ENCODE assay signal across 1 cellular context in genomic region chr17:19507673-19508326, GRCh38.
TF ChIP-seq lines count a peak whose summit lies in the region.

No MANE protein-coding gene starts in this region.

TF ChIP-seq in HepG2, 621 proteins besides CTCF, POLR2A, EP300 and RAD21 (continued from another document and continues in another):
- 0 out of 2 replicates have a peak, but pooled peaks have one; percentile 13 for TF ChIP-seq RERE (CRISPR knock-in tag; IDR thresholded peaks at IDR 0.05; ENCODE audit: low read depth)
- TF ChIP-seq TARDBP (CRISPR knock-in tag; IDR thresholded peaks at IDR 0.05): peak; percentile 49; the same call in 1 of the 2 replicates
- no peak for TF ChIP-seq SRSF4 (IDR thresholded peaks at IDR 0.05; ENCODE audit: low read depth, low read length, poor library complexity, severe bottlenecking)
- 0 out of 2 replicates have a peak, but pooled peaks have one; percentile 29 for TF ChIP-seq ZMYM2 (CRISPR knock-in tag; IDR thresholded peaks at IDR 0.05)
- TF ChIP-seq ZIK1 (CRISPR knock-in tag; IDR thresholded peaks at IDR 0.05; ENCODE audit: borderline replicate concordance, low read depth): no peak
- TF ChIP-seq BRF2 (CRISPR knock-in tag; IDR thresholded peaks at IDR 0.05): no peak
- TF ChIP-seq KLF9 (CRISPR knock-in tag; IDR thresholded peaks at IDR 0.05; ENCODE audit: low read depth): no peak
- no peak for TF ChIP-seq ZSCAN9 (CRISPR knock-in tag; IDR thresholded peaks at IDR 0.05; ENCODE audit: borderline replicate concordance)
- TF ChIP-seq MAFK (conservative IDR thresholded peaks at IDR 0.05 in 1 of 2, IDR thresholded peaks at IDR 0.05 in 1 of 2; ENCODE audit: low read length in 2 of 2): peak in 1 of 2 experiments; percentile 42; a peak in 1 of 4 replicates
- no peak for TF ChIP-seq ZNF235 (CRISPR knock-in tag; IDR thresholded peaks at IDR 0.05; ENCODE audit: borderline replicate concordance)
- peak; percentile 67; the same call in 1 of the 2 replicates for TF ChIP-seq ISL2 (CRISPR knock-in tag; IDR thresholded peaks at IDR 0.05)
- TF ChIP-seq E2F2 (CRISPR knock-in tag; IDR thresholded peaks at IDR 0.05; ENCODE audit: borderline replicate concordance): no peak
- TF ChIP-seq MLXIP (CRISPR knock-in tag; IDR thresholded peaks at IDR 0.05; ENCODE audit: borderline replicate concordance): no peak
- TF ChIP-seq ZSCAN22 (CRISPR knock-in tag; IDR thresholded peaks at IDR 0.05): no peak
- TF ChIP-seq ELK4 (CRISPR knock-in tag; IDR thresholded peaks at IDR 0.05; ENCODE audit: borderline replicate concordance): no peak
- no peak for TF ChIP-seq ZNF552 (CRISPR knock-in tag; IDR thresholded peaks at IDR 0.05; ENCODE audit: borderline replicate concordance)
- TF ChIP-seq THYN1 (CRISPR knock-in tag; IDR thresholded peaks at IDR 0.05; ENCODE audit: borderline replicate concordance, low read depth): no peak
- TF ChIP-seq REXO4 (CRISPR knock-in tag; IDR thresholded peaks at IDR 0.05; ENCODE audit: borderline replicate concordance): no peak
- peak; percentile 88; the same call in 1 of the 2 replicates for TF ChIP-seq CAMTA2 (CRISPR knock-in tag; IDR thresholded peaks at IDR 0.05; ENCODE audit: borderline replicate concordance)
- TF ChIP-seq SATB2 (CRISPR knock-in tag; IDR thresholded peaks at IDR 0.05): no peak
- TF ChIP-seq ZNF567 (CRISPR knock-in tag; IDR thresholded peaks at IDR 0.05; ENCODE audit: borderline replicate concordance): no peak
- TF ChIP-seq HNRNPUL1 (IDR thresholded peaks at IDR 0.05; ENCODE audit: low read depth, low read length): no peak
- TF ChIP-seq SNAPC5 (CRISPR knock-in tag; IDR thresholded peaks at IDR 0.05; ENCODE audit: borderline replicate concordance): no peak
- no peak for TF ChIP-seq ZNF225 (CRISPR knock-in tag; IDR thresholded peaks at IDR 0.05)
- no peak for TF ChIP-seq ZNF101 (CRISPR knock-in tag; IDR thresholded peaks at IDR 0.05; ENCODE audit: borderline replicate concordance, low read depth)
- TF ChIP-seq DNMT1 (CRISPR knock-in tag; IDR thresholded peaks at IDR 0.05): no peak
- TF ChIP-seq MTA3 (CRISPR knock-in tag; IDR thresholded peaks at IDR 0.05): no peak
- no peak for TF ChIP-seq ZBTB7A (CRISPR knock-in tag; IDR thresholded peaks at IDR 0.05)
- no peak for TF ChIP-seq ZNF317 (CRISPR knock-in tag; IDR thresholded peaks at IDR 0.05)
- no peak for TF ChIP-seq RNF219 (CRISPR knock-in tag; IDR thresholded peaks at IDR 0.05)
- TF ChIP-seq ZNF773 (CRISPR knock-in tag; IDR thresholded peaks at IDR 0.05; ENCODE audit: borderline replicate concordance): no peak
- no peak for TF ChIP-seq AHR (CRISPR knock-in tag; IDR thresholded peaks at IDR 0.05)
- peak; percentile 61 for TF ChIP-seq HDAC1 (CRISPR knock-in tag; IDR thresholded peaks at IDR 0.05)
- TF ChIP-seq MXI1 (IDR thresholded peaks at IDR 0.05; ENCODE audit: borderline replicate concordance, low read depth, low read length): peak; percentile 21; the same call in 1 of the 3 replicates
- no peak for TF ChIP-seq MBNL3 (CRISPR knock-in tag; conservative IDR thresholded peaks at IDR 0.05)
- TF ChIP-seq LRRFIP1 (CRISPR knock-in tag; conservative IDR thresholded peaks at IDR 0.05): no peak
- no peak for TF ChIP-seq ZBTB7B (CRISPR knock-in tag; IDR thresholded peaks at IDR 0.05)
- TF ChIP-seq LBX2 (CRISPR knock-in tag; IDR thresholded peaks at IDR 0.05; ENCODE audit: borderline replicate concordance): no peak
- 0 out of 2 replicates have a peak, but pooled peaks have one; percentile 23 for TF ChIP-seq BRCA1 (CRISPR knock-in tag; IDR thresholded peaks at IDR 0.05)
- no peak for TF ChIP-seq ZNF451 (CRISPR knock-in tag; IDR thresholded peaks at IDR 0.05)
- TF ChIP-seq RCOR2 (CRISPR knock-in tag; IDR thresholded peaks at IDR 0.05): peak; percentile 82
- peak; percentile 66 for TF ChIP-seq PPARG (CRISPR knock-in tag; conservative IDR thresholded peaks at IDR 0.05)
- no peak for TF ChIP-seq ZNF713 (CRISPR knock-in tag; IDR thresholded peaks at IDR 0.05)
